1 cellular context compared by ENCODE assay signal in the genomic region with DNA sequence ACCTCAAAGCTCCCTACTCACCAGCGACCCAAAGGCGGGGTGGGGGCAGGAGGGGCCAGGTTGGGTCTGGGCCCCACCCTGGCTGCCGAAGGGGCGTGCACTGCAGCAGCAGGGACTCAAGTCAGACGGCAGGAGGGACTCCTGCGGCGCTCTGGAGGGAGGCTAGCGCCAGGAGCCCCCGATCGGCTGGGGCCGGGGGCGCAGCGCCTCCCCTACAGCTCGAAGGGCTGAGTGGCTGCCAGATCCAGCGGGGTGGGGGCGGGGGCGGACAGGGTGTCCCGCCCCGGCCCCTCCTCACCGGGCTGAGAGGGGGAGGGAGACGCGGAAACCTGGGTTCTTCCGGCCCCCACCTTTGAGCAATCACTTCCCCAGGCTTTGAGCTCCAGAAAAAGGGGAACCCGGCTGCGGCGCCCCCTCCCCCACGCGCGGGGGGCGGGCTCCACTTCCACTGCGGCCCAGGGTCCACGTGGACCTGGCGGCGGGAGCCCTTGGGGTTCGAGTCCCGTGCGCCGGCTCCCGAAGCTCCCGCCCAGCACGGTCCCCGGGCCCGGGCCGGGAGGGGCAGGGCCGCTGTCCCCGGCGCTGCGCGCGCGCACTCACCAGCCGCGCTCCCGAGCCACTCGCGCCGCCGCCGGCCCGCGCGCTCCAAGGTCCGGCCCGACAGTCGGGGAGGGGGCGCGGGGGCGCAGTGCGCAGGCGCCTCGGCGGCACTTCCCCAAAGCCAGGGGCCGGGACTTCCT.
TF ChIP-seq lines count a peak whose summit lies in the region.

RGS19 (minus strand) TSS at position 246 of the 740 bp plus-strand sequence. CDS start 2,632 bp downstream, outside the sequence.

TF ChIP-seq in HepG2, 621 proteins besides CTCF, POLR2A, EP300 and RAD21 (continued from another document and continues in another):
- TF ChIP-seq SAP130 (CRISPR knock-in tag; IDR thresholded peaks at IDR 0.05; ENCODE audit: low read depth) (peak; percentile 47), ZMAT3 (CRISPR knock-in tag; conservative IDR thresholded peaks at IDR 0.05) (peak; percentile 68; the same call in 1 of the 2 replicates), CREB3 (CRISPR knock-in tag; IDR thresholded peaks at IDR 0.05) (no peak), NKX3-1 (CRISPR knock-in tag; IDR thresholded peaks at IDR 0.05) (no peak), ZNF143 (CRISPR knock-in tag; IDR thresholded peaks at IDR 0.05) (no peak), POLR2G (IDR thresholded peaks at IDR 0.05; ENCODE audit: low read depth, low read length) (peak; percentile 75), ZSCAN9 (CRISPR knock-in tag; IDR thresholded peaks at IDR 0.05; ENCODE audit: borderline replicate concordance) (no peak; the same call in 1 of the 2 replicates), KLF9 (CRISPR knock-in tag; IDR thresholded peaks at IDR 0.05; ENCODE audit: low read depth) (no peak), U2AF1 (optimal IDR thresholded peaks at IDR 0.05; ENCODE audit: low read depth, low read length) (peak; percentile 10), ZNF782 (CRISPR knock-in tag; IDR thresholded peaks at IDR 0.05; ENCODE audit: borderline replicate concordance) (no peak; the same call in 1 of the 2 replicates), ZNF790 (CRISPR knock-in tag; IDR thresholded peaks at IDR 0.05; ENCODE audit: borderline replicate concordance) (no peak; the same call in 1 of the 2 replicates), CREBL2 (CRISPR knock-in tag; IDR thresholded peaks at IDR 0.05; ENCODE audit: borderline replicate concordance) (no peak), ELF3 (CRISPR knock-in tag; IDR thresholded peaks at IDR 0.05) (no peak), ZNF687 (CRISPR knock-in tag; IDR thresholded peaks at IDR 0.05) (peak; percentile 73), ZNF552 (CRISPR knock-in tag; IDR thresholded peaks at IDR 0.05; ENCODE audit: borderline replicate concordance) (0 out of 2 replicates have a peak, but pooled peaks have one; percentile 86), ZNF598 (CRISPR knock-in tag; IDR thresholded peaks at IDR 0.05; ENCODE audit: borderline replicate concordance) (no peak), SMAD1 (CRISPR knock-in tag; IDR thresholded peaks at IDR 0.05; ENCODE audit: borderline replicate concordance, low read depth) (no peak), ZNF672 (CRISPR knock-in tag; IDR thresholded peaks at IDR 0.05) (no peak), ZSCAN31 (CRISPR knock-in tag; IDR thresholded peaks at IDR 0.05; ENCODE audit: low read depth) (no peak), NFIB (CRISPR knock-in tag; IDR thresholded peaks at IDR 0.05; ENCODE audit: borderline replicate concordance) (no peak), ATF5 (CRISPR knock-in tag; IDR thresholded peaks at IDR 0.05; ENCODE audit: low read depth) (no peak), ZNF567 (CRISPR knock-in tag; IDR thresholded peaks at IDR 0.05; ENCODE audit: borderline replicate concordance) (0 out of 2 replicates have a peak, but pooled peaks have one; percentile 73), GPN1 (CRISPR knock-in tag; IDR thresholded peaks at IDR 0.05; ENCODE audit: borderline replicate concordance) (no peak), PBX3 (CRISPR knock-in tag; IDR thresholded peaks at IDR 0.05; ENCODE audit: borderline replicate concordance) (no peak), ZNF207 (IDR thresholded peaks at IDR 0.05; ENCODE audit: borderline replicate concordance) (no peak), ZNF33B (CRISPR knock-in tag; IDR thresholded peaks at IDR 0.05) (0 out of 2 replicates have a peak, but pooled peaks have one; percentile 47), CEBPZ (IDR thresholded peaks at IDR 0.05; ENCODE audit: low read length) (no peak), CCDC6 (CRISPR knock-in tag; IDR thresholded peaks at IDR 0.05) (no peak; the same call in 1 of the 2 replicates), HNF4G (IDR thresholded peaks at IDR 0.05; ENCODE audit: borderline replicate concordance, low read depth, low read length) (no peak), HNF4G (CRISPR knock-in tag; IDR thresholded peaks at IDR 0.05; ENCODE audit: borderline replicate concordance, low read depth) (no peak), ZNF432 (CRISPR knock-in tag; IDR thresholded peaks at IDR 0.05; ENCODE audit: borderline replicate concordance) (no peak), MATR3 (CRISPR knock-in tag; IDR thresholded peaks at IDR 0.05) (no peak), KLF13 (CRISPR knock-in tag; IDR thresholded peaks at IDR 0.05) (peak; percentile 45; the same call in 1 of the 2 replicates), ZSCAN30 (CRISPR knock-in tag; IDR thresholded peaks at IDR 0.05) (no peak)
- TF ChIP-seq, protein P1, sequence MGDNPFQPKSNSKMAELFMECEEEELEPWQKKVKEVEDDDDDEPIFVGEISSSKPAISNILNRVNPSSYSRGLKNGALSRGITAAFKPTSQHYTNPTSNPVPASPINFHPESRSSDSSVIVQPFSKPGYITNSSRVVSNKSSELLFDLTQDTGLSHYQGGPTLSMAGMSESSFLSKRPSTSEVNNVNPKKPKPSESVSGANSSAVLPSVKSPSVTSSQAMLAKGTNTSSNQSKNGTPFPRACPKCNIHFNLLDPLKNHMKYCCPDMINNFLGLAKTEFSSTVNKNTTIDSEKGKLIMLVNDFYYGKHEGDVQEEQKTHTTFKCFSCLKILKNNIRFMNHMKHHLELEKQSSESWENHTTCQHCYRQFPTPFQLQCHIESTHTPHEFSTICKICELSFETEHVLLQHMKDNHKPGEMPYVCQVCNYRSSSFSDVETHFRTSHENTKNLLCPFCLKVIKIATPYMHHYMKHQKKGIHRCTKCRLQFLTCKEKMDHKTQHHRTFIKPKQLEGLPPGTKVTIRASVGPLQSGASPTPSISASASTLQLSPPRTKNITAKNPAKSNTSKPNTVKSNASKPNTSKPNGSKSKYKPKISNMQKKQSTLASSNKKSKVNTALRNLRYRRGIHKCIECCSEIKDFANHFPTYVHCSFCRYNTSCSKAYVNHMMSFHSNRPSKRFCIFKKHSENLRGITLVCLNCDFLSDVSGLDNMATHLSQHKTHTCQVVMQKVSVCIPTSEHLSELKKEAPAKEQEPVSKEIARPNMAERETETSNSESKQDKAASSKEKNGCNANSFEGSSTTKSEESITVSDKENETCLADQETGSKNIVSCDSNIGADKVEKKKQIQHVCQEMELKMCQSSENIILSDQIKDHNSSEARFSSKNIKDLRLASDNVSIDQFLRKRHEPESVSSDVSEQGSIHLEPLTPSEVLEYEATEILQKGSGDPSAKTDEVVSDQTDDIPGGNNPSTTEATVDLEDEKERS (CRISPR knock-in tag; IDR thresholded peaks at IDR 0.05), result no peak
- TF ChIP-seq, protein P2, sequence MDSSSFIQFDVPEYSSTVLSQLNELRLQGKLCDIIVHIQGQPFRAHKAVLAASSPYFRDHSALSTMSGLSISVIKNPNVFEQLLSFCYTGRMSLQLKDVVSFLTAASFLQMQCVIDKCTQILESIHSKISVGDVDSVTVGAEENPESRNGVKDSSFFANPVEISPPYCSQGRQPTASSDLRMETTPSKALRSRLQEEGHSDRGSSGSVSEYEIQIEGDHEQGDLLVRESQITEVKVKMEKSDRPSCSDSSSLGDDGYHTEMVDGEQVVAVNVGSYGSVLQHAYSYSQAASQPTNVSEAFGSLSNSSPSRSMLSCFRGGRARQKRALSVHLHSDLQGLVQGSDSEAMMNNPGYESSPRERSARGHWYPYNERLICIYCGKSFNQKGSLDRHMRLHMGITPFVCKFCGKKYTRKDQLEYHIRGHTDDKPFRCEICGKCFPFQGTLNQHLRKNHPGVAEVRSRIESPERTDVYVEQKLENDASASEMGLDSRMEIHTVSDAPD (CRISPR knock-in tag; IDR thresholded peaks at IDR 0.05), result no peak
- TF ChIP-seq, protein P3, sequence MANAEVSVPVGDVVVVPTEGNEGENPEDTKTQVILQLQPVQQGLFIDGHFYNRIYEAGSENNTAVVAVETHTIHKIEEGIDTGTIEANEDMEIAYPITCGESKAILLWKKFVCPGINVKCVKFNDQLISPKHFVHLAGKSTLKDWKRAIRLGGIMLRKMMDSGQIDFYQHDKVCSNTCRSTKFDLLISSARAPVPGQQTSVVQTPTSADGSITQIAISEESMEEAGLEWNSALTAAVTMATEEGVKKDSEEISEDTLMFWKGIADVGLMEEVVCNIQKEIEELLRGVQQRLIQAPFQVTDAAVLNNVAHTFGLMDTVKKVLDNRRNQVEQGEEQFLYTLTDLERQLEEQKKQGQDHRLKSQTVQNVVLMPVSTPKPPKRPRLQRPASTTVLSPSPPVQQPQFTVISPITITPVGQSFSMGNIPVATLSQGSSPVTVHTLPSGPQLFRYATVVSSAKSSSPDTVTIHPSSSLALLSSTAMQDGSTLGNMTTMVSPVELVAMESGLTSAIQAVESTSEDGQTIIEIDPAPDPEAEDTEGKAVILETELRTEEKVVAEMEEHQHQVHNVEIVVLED (CRISPR knock-in tag; IDR thresholded peaks at IDR 0.05; ENCODE audit: borderline replicate concordance), result no peak
- TF ChIP-seq, protein P4, sequence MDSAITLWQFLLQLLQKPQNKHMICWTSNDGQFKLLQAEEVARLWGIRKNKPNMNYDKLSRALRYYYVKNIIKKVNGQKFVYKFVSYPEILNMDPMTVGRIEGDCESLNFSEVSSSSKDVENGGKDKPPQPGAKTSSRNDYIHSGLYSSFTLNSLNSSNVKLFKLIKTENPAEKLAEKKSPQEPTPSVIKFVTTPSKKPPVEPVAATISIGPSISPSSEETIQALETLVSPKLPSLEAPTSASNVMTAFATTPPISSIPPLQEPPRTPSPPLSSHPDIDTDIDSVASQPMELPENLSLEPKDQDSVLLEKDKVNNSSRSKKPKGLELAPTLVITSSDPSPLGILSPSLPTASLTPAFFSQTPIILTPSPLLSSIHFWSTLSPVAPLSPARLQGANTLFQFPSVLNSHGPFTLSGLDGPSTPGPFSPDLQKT (CRISPR knock-in tag; IDR thresholded peaks at IDR 0.05; ENCODE audit: borderline replicate concordance), result no peak
